Comparison of ENCODE assay signal across 28 cellular contexts in genomic region chr4:88102029-88102428, GRCh38. TPM values are rescaled to one million over a fixed set of nuclear protein-coding genes. Genes with fewer than 3 reads are reported as not detected.
"Had no signal": no experiment of that assay in that cellular context is flagged by ENCODE, and none has a peak within 500 bp of the region (broad histone marks: within the 10 kb centered on the region; RNA-seq: fewer than 3 reads in every experiment).

No MANE protein-coding gene starts in this region.

- DNase-seq: activated CD4-positive, alpha-beta T cell treated with anti-CD3 and anti-CD28 coated beads, Interleukin-2, amount 10 ng/mL, durations not matched to agents 7 days and 5 days; activated CD4-positive, alpha-beta T cell treated with anti-CD3 and anti-CD28 coated beads, Interleukin-2, amount 50 U/mL, for 48 hours; activated CD8-positive, alpha-beta T cell treated with anti-CD3 and anti-CD28 coated beads, Interleukin-2, amount 10 ng/mL, durations not matched to agents 7 days and 5 days; activated gamma-delta T cell; activated naive CD4-positive, alpha-beta T cell treated with Interleukin-2 at 50 U/mL for 16 hours; activated naive CD8-positive, alpha-beta T cell treated with anti-CD3 and anti-CD28 coated beads, Interleukin-2, amount 10 ng/mL, durations not matched to agents 7 days and 5 days; activated T-cell treated with anti-CD3 and anti-CD28 coated beads, Interleukin-2, amount 50 U/mL, for 24 hours; colonic mucosa; NCI-H1105 treated with DMSO at 0.1 percent for 48 hours; NCI-H1436; NCI-H1694; NCI-H1930; NCI-H2081 treated with DMSO at 0.1 percent for 48 hours; NCI-H226; NCI-H446 treated with DMSO at 0.1 percent for 48 hours; NCI-H524; NCI-H69; PC-9; SIG-M5 had no signal

- H3K4me3 Mint-ChIP-seq: activated CD4-positive, alpha-beta T cell treated with anti-CD3 and anti-CD28 coated beads, Interleukin-2, amount 10 ng/mL, durations not matched to agents 7 days and 5 days; activated CD8-positive, alpha-beta T cell treated with anti-CD3 and anti-CD28 coated beads, Interleukin-2, amount 10 ng/mL, durations not matched to agents 7 days and 5 days; activated naive CD4-positive, alpha-beta T cell treated with anti-CD3 and anti-CD28 coated beads, Interleukin-2, amount 50 U/mL, for 24 hours; activated naive CD8-positive, alpha-beta T cell treated with anti-CD3 and anti-CD28 coated beads, Interleukin-2, amount 10 ng/mL, durations not matched to agents 7 days and 5 days; activated T-cell treated with anti-CD3 and anti-CD28 coated beads, Interleukin-2, amount 50 U/mL, for 24 hours; central memory CD8-positive, alpha-beta T cell; T-helper 1 cell treated with Interleukin-12 subunit alpha and Interleukin-12 subunit beta and Interleukin-4 antibody, amounts not matched to agents 30 μg/mL and 1 μg/mL, for 36 hours; T-helper 2 cell treated with Interferon-gamma antibody and Interleukin-4, amounts not matched to agents 5 μg/mL and 100 μg/mL, for 36 hours had no signal

- H3K27me3 ChIP-seq: ascending aorta, cardiac muscle cell, colonic mucosa had no signal

- H3K4me3 ChIP-seq: ascending aorta, cardiac muscle cell, colonic mucosa, PC-9 had no signal

- H3K27ac ChIP-seq: ascending aorta, cardiac muscle cell, colonic mucosa, PC-9, RWPE1 had no signal

- H3K9me3 ChIP-seq: ascending aorta, colonic mucosa had no signal

- FAIRE-seq: RCC 7860 had no signal

- H3K9me3 Mint-ChIP-seq: activated CD4-positive, alpha-beta T cell treated with anti-CD3 and anti-CD28 coated beads, Interleukin-2, amount 10 ng/mL, durations not matched to agents 7 days and 5 days; activated naive CD4-positive, alpha-beta T cell treated with anti-CD3 and anti-CD28 coated beads, Interleukin-2, amount 50 U/mL, for 24 hours; activated naive CD8-positive, alpha-beta T cell treated with anti-CD3 and anti-CD28 coated beads, Interleukin-2, amount 10 ng/mL, durations not matched to agents 7 days and 5 days; activated T-cell treated with anti-CD3 and anti-CD28 coated beads, Interleukin-2, amount 50 U/mL, for 24 hours; activated T-helper 2 cell treated with anti-CD3 and anti-CD28 coated beads, Interferon-gamma antibody, Interleukin-2, Interleukin-4, amounts not matched to agents 10 μg/mL and 5 μg/mL and 100 μg/mL, durations not matched to agents 14 hours and 24 hours and 36 hours; central memory CD8-positive, alpha-beta T cell; T-helper 1 cell treated with Interleukin-12 subunit alpha and Interleukin-12 subunit beta and Interleukin-4 antibody, amounts not matched to agents 30 μg/mL and 1 μg/mL, for 36 hours; T-helper 2 cell treated with Interferon-gamma antibody and Interleukin-4, amounts not matched to agents 5 μg/mL and 100 μg/mL, for 36 hours had no signal

- H2AFZ ChIP-seq: PC-9 had no signal

- H3K4me1 ChIP-seq: colonic mucosa had no signal

- H3K4me1 Mint-ChIP-seq: activated CD4-positive, alpha-beta T cell treated with anti-CD3 and anti-CD28 coated beads, Interleukin-2, amount 10 ng/mL, durations not matched to agents 7 days and 5 days; activated naive CD4-positive, alpha-beta T cell treated with anti-CD3 and anti-CD28 coated beads, Interleukin-2, amount 50 U/mL, for 24 hours; activated naive CD8-positive, alpha-beta T cell treated with anti-CD3 and anti-CD28 coated beads, Interleukin-2, amount 10 ng/mL, durations not matched to agents 7 days and 5 days; central memory CD8-positive, alpha-beta T cell had no signal

- H3K27ac Mint-ChIP-seq: activated CD4-positive, alpha-beta T cell treated with anti-CD3 and anti-CD28 coated beads, Interleukin-2, amount 10 ng/mL, durations not matched to agents 7 days and 5 days; activated CD8-positive, alpha-beta T cell treated with anti-CD3 and anti-CD28 coated beads, Interleukin-2, amount 10 ng/mL, durations not matched to agents 7 days and 5 days; activated naive CD4-positive, alpha-beta T cell treated with anti-CD3 and anti-CD28 coated beads, Interleukin-2, amount 50 U/mL, for 24 hours; activated naive CD8-positive, alpha-beta T cell treated with anti-CD3 and anti-CD28 coated beads, Interleukin-2, amount 10 ng/mL, durations not matched to agents 7 days and 5 days; activated T-cell treated with anti-CD3 and anti-CD28 coated beads, Interleukin-2, amount 50 U/mL, for 24 hours; activated T-helper 2 cell treated with anti-CD3 and anti-CD28 coated beads, Interferon-gamma antibody, Interleukin-2, Interleukin-4, amounts not matched to agents 10 μg/mL and 5 μg/mL and 100 μg/mL, durations not matched to agents 14 hours and 24 hours and 36 hours; T-helper 1 cell treated with Interleukin-12 subunit alpha and Interleukin-12 subunit beta and Interleukin-4 antibody, amounts not matched to agents 30 μg/mL and 1 μg/mL, for 36 hours; T-helper 2 cell treated with Interferon-gamma antibody and Interleukin-4, amounts not matched to agents 5 μg/mL and 100 μg/mL, for 36 hours had no signal

- ATAC-seq: activated CD8-positive, alpha-beta T cell treated with anti-CD3 and anti-CD28 coated beads, Interleukin-2, amount 10 ng/mL, durations not matched to agents 7 days and 5 days had no signal

- H3K4me2 ChIP-seq: PC-9 had no signal

- H3K36me3 Mint-ChIP-seq: activated naive CD4-positive, alpha-beta T cell treated with anti-CD3 and anti-CD28 coated beads, Interleukin-2, amount 50 U/mL, for 24 hours; activated naive CD8-positive, alpha-beta T cell treated with anti-CD3 and anti-CD28 coated beads, Interleukin-2, amount 10 ng/mL, durations not matched to agents 7 days and 5 days had no signal

- H3K36me3 ChIP-seq: ascending aorta, cardiac muscle cell, colonic mucosa had no signal

RNA-seq across cellular contexts. Expression of gene ABCG2, which starts 56.4 kb away (rescaled TPM):
- total RNA-seq: cardiac muscle cell had no signal
- polyA plus RNA-seq: cardiac muscle cell had no signal
